Comparison of ENCODE assay signal across 12 cellular contexts in genomic region chr11:72833792-72834501, GRCh38. TPM values are rescaled to one million over a fixed set of nuclear protein-coding genes. Genes with fewer than 3 reads are reported as not detected.
A peak's percentile ranks its signal among the peaks of the same experiment; 100 is the strongest.
DNase-seq lines count a peak whose midpoint lies in the region; ATAC-seq and TF ChIP-seq lines count a peak whose summit lies in the region.
"Had no signal": no experiment of that assay in that cellular context is flagged by ENCODE, and none has a peak within 500 bp of the region (broad histone marks: within the 10 kb centered on the region; RNA-seq: fewer than 3 reads in every experiment).

No MANE protein-coding gene starts in this region.

- H3K27me3 Mint-ChIP-seq in activated T-cell treated with anti-CD3 and anti-CD28 coated beads, Interleukin-2, amount 50 U/mL, for 72 hours (ENCODE audit: low read depth): no peaks in the 10 kb centered on the region
- no peaks in the 10 kb centered on the region for H3K27me3 Mint-ChIP-seq in naive thymus-derived CD4-positive, alpha-beta T cell

- peaks cover 0 to 4% of the 10 kb centered on the region in 2 donors for H3K36me3 Mint-ChIP-seq in activated T-cell treated with anti-CD3 and anti-CD28 coated beads, Interleukin-2, amount 50 U/mL, for 72 hours (ENCODE audit: insufficient read depth in 2 of 2)
- H3K36me3 Mint-ChIP-seq in naive thymus-derived CD4-positive, alpha-beta T cell: peaks cover 0 to 13% (median 7%) of the 10 kb centered on the region in 5 donors

- peaks cover 17% of the 10 kb centered on the region for H3K4me1 Mint-ChIP-seq in activated T-cell treated with anti-CD3 and anti-CD28 coated beads, Interleukin-2, amount 50 U/mL, for 72 hours (ENCODE audit: low read depth)
- peaks cover 5 to 30% (median 13%) of the 10 kb centered on the region in 7 donors for H3K4me1 Mint-ChIP-seq in naive thymus-derived CD4-positive, alpha-beta T cell

- TF ChIP-seq CTCF in esophagus muscularis mucosa (IDR thresholded peaks at IDR 0.05): no peak
- no peak for TF ChIP-seq CTCF in thyroid gland (IDR thresholded peaks at IDR 0.05)

- TF ChIP-seq EP300 in esophagus muscularis mucosa (IDR thresholded peaks at IDR 0.05): no peak

- intact Hi-C loops in esophagus muscularis mucosa (cut with DNase I) (loop anchor here (5.0 kb wide), 3 partner anchors 308 to 453 kb away; partner anchors contain the start of gene FCHSD2), thyroid gland (cut with DNase I) (loop anchor here (5.0 kb wide), 1 partner anchor 458 kb away; no protein-coding TSS in a partner anchor)
- intact Hi-C loops in naive thymus-derived CD4-positive, alpha-beta T cell (cut with micrococcal nuclease): loop anchor here in 1 of 2 donors (5.0 kb wide), 1 partner anchor 408 kb away; no protein-coding TSS in a partner anchor

- H3K36me3 ChIP-seq in esophagus muscularis mucosa (peaks cover 12 to 36% (median 25%) of the 10 kb centered on the region in 4 donors), thyroid gland (peaks cover 0 to 5% of the 10 kb centered on the region in 2 donors)
- peaks cover 0 to 34% (median 0%) of the 10 kb centered on the region in 3 experiments for H3K36me3 ChIP-seq in naive thymus-derived CD4-positive, alpha-beta T cell (ENCODE audit: control insufficient read depth in 2 of 3, insufficient read depth in 3 of 3, low read length in 3 of 3)

- H3K27me3 ChIP-seq in esophagus muscularis mucosa: no peaks in the 10 kb centered on the region
- no peaks in the 10 kb centered on the region for H3K27me3 ChIP-seq in naive thymus-derived CD4-positive, alpha-beta T cell (ENCODE audit: control insufficient read depth in 2 of 2, insufficient read depth in 2 of 2, low read length in 2 of 2)
- H3K27me3 ChIP-seq in thyroid gland: no peaks in the 10 kb centered on the region

- POLR2A ChIA-PET in naive thymus-derived CD4-positive, alpha-beta T cell (lab: Charles Lee): interaction anchor here (0.8 kb wide), 1 partner anchor 109 kb away, joined by 4 read pairs; no protein-coding TSS in a partner anchor

- TF ChIP-seq POLR2A in esophagus muscularis mucosa (IDR thresholded peaks at IDR 0.05; ENCODE audit: low read depth) (no peak), thyroid gland (IDR thresholded peaks at IDR 0.05) (no peak)

- H3K4me3 Mint-ChIP-seq in activated T-cell treated with anti-CD3 and anti-CD28 coated beads, Interleukin-2, amount 50 U/mL, for 72 hours: no peak overlapping the region
- no peak overlapping the region for H3K4me3 Mint-ChIP-seq in naive thymus-derived CD4-positive, alpha-beta T cell

- peak in 1 of 2 donors; percentile 4 for ATAC-seq in activated T-cell treated with anti-CD3 and anti-CD28 coated beads, Interleukin-2, amount 50 U/mL, for 72 hours (replicated peaks in 1 of 2)
- no peak for ATAC-seq in naive thymus-derived CD4-positive, alpha-beta T cell
- no peak for ATAC-seq in HG03571 (IDR thresholded peaks at IDR 0.05; ENCODE audit: unreplicated experiment)

- peaks cover 52 to 64% (median 59%) of the 10 kb centered on the region in 4 donors for H3K4me1 ChIP-seq in esophagus muscularis mucosa
- H3K4me1 ChIP-seq in naive thymus-derived CD4-positive, alpha-beta T cell (ENCODE audit: control insufficient read depth in 2 of 2, insufficient read depth in 2 of 2, low read length in 2 of 2): no peaks in the 10 kb centered on the region
- H3K4me1 ChIP-seq in thyroid gland: peaks cover 5 to 36% of the 10 kb centered on the region in 2 donors

- CTCF ChIA-PET in naive thymus-derived CD4-positive, alpha-beta T cell (lab: Charles Lee): interaction anchor here (8.6 kb wide), 1 partner anchor 345 kb away, joined by 89 read pairs; no protein-coding TSS in a partner anchor

- WGBS in esophagus muscularis mucosa: 51% methylated on average over 8 of the region's 8 CpGs
- 57 to 64% methylated on average over 8 of the region's 8 CpGs for WGBS in thyroid gland, 2 donors

- no peaks in the 10 kb centered on the region for H3K9me3 Mint-ChIP-seq in activated T-cell treated with anti-CD3 and anti-CD28 coated beads, Interleukin-2, amount 50 U/mL, for 72 hours
- H3K9me3 Mint-ChIP-seq in naive thymus-derived CD4-positive, alpha-beta T cell: peaks cover 0 to 1% (median 0%) of the 10 kb centered on the region in 11 donors

- DNase-seq in activated T-cell treated with anti-CD3 and anti-CD28 coated beads, Interleukin-2, amount 50 U/mL, for 72 hours: no peak
- no peak for DNase-seq in activated T-cell treated with anti-CD3 and anti-CD28 coated beads, Interleukin-2, amount 50 U/mL, for 48 hours
- DNase-seq in esophagus muscularis mucosa (ENCODE audit: extremely low spot score): no peak
- no peak for DNase-seq in naive thymus-derived CD4-positive, alpha-beta T cell
- no peak for DNase-seq in thyroid gland
- DNase-seq in NCI-H226: no peak
- no peak for DNase-seq in NCI-H2227 (lab: John Stamatoyannopoulos, UW; ENCODE audit: unreplicated experiment)
- DNase-seq: activated naive CD4-positive, alpha-beta T cell treated with Interleukin-2 at 50 U/mL for 16 hours; NCI-H2227 treated with DMSO at 0.1 percent for 48 hours; stimulated activated CD4-positive, alpha-beta T cell treated with anti-CD3 and anti-CD28 coated beads, Interleukin-12 subunit alpha, Interleukin-12 subunit beta, amount 100 ng/mL, for 4 hours; WERI-Rb-1 had no signal

- peak overlapping the region; percentile 59 to 79 (median 73) for H3K27ac ChIP-seq in esophagus muscularis mucosa (replicated peaks in 1 of 4)
- H3K27ac ChIP-seq in naive thymus-derived CD4-positive, alpha-beta T cell (ENCODE audit: low read depth, low read length): no peak overlapping the region
- H3K27ac ChIP-seq in thyroid gland: peak overlapping the region; percentile 9 to 60 (median 59)
- H3K27ac ChIP-seq: WERI-Rb-1 had no signal

- H3K27ac Mint-ChIP-seq in activated T-cell treated with anti-CD3 and anti-CD28 coated beads, Interleukin-2, amount 50 U/mL, for 72 hours: peak overlapping the region; percentile 92
- H3K27ac Mint-ChIP-seq in naive thymus-derived CD4-positive, alpha-beta T cell: peak overlapping the region in 8 of 9 donors; percentile 17 to 75 (median 59)

- no peaks in the 10 kb centered on the region for H3K9me3 ChIP-seq in esophagus muscularis mucosa
- H3K9me3 ChIP-seq in naive thymus-derived CD4-positive, alpha-beta T cell (ENCODE audit: control insufficient read depth in 2 of 3, low read length in 3 of 3): no peaks in the 10 kb centered on the region
- H3K9me3 ChIP-seq in thyroid gland: no peaks in the 10 kb centered on the region

- H3K4me3 ChIP-seq in esophagus muscularis mucosa (no peak overlapping the region), thyroid gland (replicated peaks in 1 of 3) (no peak overlapping the region)
- H3K4me3 ChIP-seq in naive thymus-derived CD4-positive, alpha-beta T cell (ENCODE audit: low read length): no peak overlapping the region

RNA-seq across cellular contexts. Expression of gene ATG16L2, which starts 19.7 kb away (rescaled TPM):
- total RNA-seq in activated T-cell treated with anti-CD3 and anti-CD28 coated beads, Interleukin-2, amount 50 U/mL, for 72 hours: 10 to 100 TPM; 55.8 to 56.0 TPM
- 10 to 100 TPM; 11.8 to 19.3 (median 18.2) TPM for total RNA-seq in esophagus muscularis mucosa
- total RNA-seq in naive thymus-derived CD4-positive, alpha-beta T cell: 100 to 1,000 TPM in 4 of 5 experiments, 10 to 100 TPM in 1; 99.5 to 199 (median 166) TPM
- polyA plus RNA-seq in naive thymus-derived CD4-positive, alpha-beta T cell: 10 to 100 TPM; 12.8 to 19.9 TPM
- 10 to 100 TPM; 22.1 to 45.1 (median 40.6) TPM for total RNA-seq in thyroid gland

RNA-seq across cellular contexts. Expression of gene STARD10, which starts 40.1 kb away (rescaled TPM):
- 10 to 100 TPM; 31.9 to 41.3 TPM for total RNA-seq in activated T-cell treated with anti-CD3 and anti-CD28 coated beads, Interleukin-2, amount 50 U/mL, for 72 hours
- total RNA-seq in esophagus muscularis mucosa (10 to 100 TPM; 26.6 to 75.4 (median 58.1) TPM), thyroid gland (100 to 1,000 TPM in 1 of 4 donors, 10 to 100 TPM in 3; 67.7 to 113 (median 82.0) TPM)
- 10 to 100 TPM; 10.9 to 26.1 (median 16.4) TPM for total RNA-seq in naive thymus-derived CD4-positive, alpha-beta T cell
- polyA plus RNA-seq in naive thymus-derived CD4-positive, alpha-beta T cell: 10 to 100 TPM; 18.4 to 20.0 TPM
